Comparison of ENCODE assay signal across 27 cellular contexts in the genomic region with DNA sequence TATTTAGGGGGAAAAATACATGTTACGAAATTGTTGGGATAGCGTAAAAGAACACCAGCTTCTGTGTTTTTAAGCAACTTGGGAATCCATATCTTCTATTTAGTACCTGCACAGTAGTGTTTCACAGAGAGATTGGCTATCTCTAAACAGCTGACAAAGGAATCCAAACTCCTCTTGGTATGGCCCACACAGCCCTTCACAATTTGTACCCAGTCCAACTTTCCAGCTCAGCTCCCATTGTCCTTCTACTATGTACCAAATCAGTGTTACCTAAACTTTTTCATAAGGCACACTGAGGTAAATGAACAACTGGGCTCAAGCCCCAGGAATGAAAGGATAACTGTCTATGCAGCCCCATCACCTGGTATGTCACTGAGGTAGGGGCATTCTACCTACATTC.
"Had no signal": no experiment of that assay in that cellular context is flagged by ENCODE, and none has a peak within 500 bp of the region (broad histone marks: within the 10 kb centered on the region; RNA-seq: fewer than 3 reads in every experiment).

No MANE protein-coding gene starts in this region.

- H3K4me3 ChIP-seq: colonic mucosa, esophagus squamous epithelium had no signal

- H3K27ac ChIP-seq: brain microvascular endothelial cell, colonic mucosa, epithelial cell of prostate, esophagus squamous epithelium, WERI-Rb-1 had no signal

- DNase-seq: activated B cell treated with CpG ODN at 0.5 μM for 24 hours; activated CD4-positive, alpha-beta T cell treated with anti-CD3 and anti-CD28 coated beads for 48 hours; activated CD4-positive, alpha-beta T cell treated with anti-CD3 and anti-CD28 coated beads, Interleukin-2, amount 50 U/mL, for 1 hour; activated CD4-positive, alpha-beta T cell treated with anti-CD3 and anti-CD28 coated beads, Interleukin-2, amount 50 U/mL, for 48 hours; activated CD8-positive, alpha-beta memory T cell treated with anti-CD3 and anti-CD28 coated beads for 24 hours; activated CD8-positive, alpha-beta T cell treated with anti-CD3 and anti-CD28 coated beads for 36 hours; activated effector memory CD4-positive, alpha-beta T cell treated with Interleukin-2 at 50 U/mL for 16 hours; activated gamma-delta T cell treated with Interleukin-2 at 50 U/mL for 16 hours; activated naive CD4-positive, alpha-beta T cell treated with anti-CD3 and anti-CD28 coated beads, Interleukin-2, amount 50 U/mL, for 16 hours; activated naive CD4-positive, alpha-beta T cell treated with Interleukin-2 at 50 U/mL for 16 hours; activated T-cell treated with anti-CD3 and anti-CD28 coated beads, Interleukin-2, amount 50 U/mL, for 4 hours; amniotic stem cell; anterior cingulate cortex; brain microvascular endothelial cell; caudate nucleus; cerebellar nuclear complex; colonic mucosa; effector CD8-positive, alpha-beta T cell; esophagus squamous epithelium; foreskin fibroblast; head of caudate nucleus; T-cell; T1000; WERI-Rb-1 had no signal

- H3K27me3 ChIP-seq: brain microvascular endothelial cell, colonic mucosa, esophagus squamous epithelium had no signal

- ATAC-seq: activated CD4-positive, CD25-positive, alpha-beta regulatory T cell treated with anti-CD3 and anti-CD28 coated beads, Interleukin-2, amount 50 U/mL, for 24 hours; activated CD8-positive, alpha-beta T cell treated with anti-CD3 and anti-CD28 coated beads for 36 hours; activated T-cell treated with anti-CD3 and anti-CD28 coated beads, Interleukin-2, amount 50 U/mL, for 4 hours; activated T-helper 17 cell treated with anti-CD3 and anti-CD28 coated beads, Interleukin-2, amount 50 U/mL, for 72 hours; T-cell had no signal

- H3K4me1 ChIP-seq: colonic mucosa had no signal

- H3K36me3 ChIP-seq: brain microvascular endothelial cell, colonic mucosa, esophagus squamous epithelium, WERI-Rb-1 had no signal

- H3K9me3 ChIP-seq: colonic mucosa, esophagus squamous epithelium had no signal
